Comparison of ENCODE assay signal across 1 cellular context in genomic region chr11:95337175-95337957, GRCh38.
TF ChIP-seq lines count a peak whose summit lies in the region.

No MANE protein-coding gene starts in this region.

TF ChIP-seq in liver, 16 proteins besides CTCF, POLR2A, EP300 and RAD21 (continued from another document):
- no peak for TF ChIP-seq REST (IDR thresholded peaks at IDR 0.05)
TF ChIP-seq in liver: peak in this region for 0.
